31 cellular contexts compared by ENCODE assay signal in the genomic region with DNA sequence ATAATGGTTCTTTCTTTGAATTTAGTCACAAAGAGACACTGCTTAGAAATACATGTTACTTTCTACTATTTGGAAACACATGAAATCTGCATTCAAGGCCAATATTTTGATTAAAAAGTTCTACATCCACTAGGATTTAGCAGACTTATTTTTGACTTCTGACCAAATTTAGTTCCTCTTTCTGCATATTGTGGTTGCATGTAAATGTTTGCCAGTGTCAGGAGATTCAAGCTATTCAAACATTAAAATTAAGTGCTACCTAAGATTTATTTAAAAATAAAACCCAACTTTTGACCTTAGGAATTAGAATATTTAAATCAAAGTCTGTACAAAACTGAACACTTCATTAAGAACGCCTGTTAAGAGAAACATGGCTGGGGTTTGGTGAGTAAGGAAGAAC.
"Had no signal": no experiment of that assay in that cellular context is flagged by ENCODE, and none has a peak within 500 bp of the region (broad histone marks: within the 10 kb centered on the region; RNA-seq: fewer than 3 reads in every experiment).

No MANE protein-coding gene starts in this region.

- H3K4me1 Mint-ChIP-seq: naive B cell; stimulated activated naive B cell treated with anti-CD40 and anti-IgM and Interleukin-4, amounts not matched to agents 10 μg/mL and 1 μg/mL and 100 μg/mL, for 72 hours had no signal

- H3K27me3 Mint-ChIP-seq: natural killer cell treated with Interleukin-12 subunit alpha and Interleukin-12 subunit beta and Interleukin-15 and Interleukin-18, amount 100 ng/mL, for 72 hours; progenitor cell of endocrine pancreas; stimulated activated naive B cell treated with anti-CD40 and anti-IgM and Interleukin-4, amounts not matched to agents 10 μg/mL and 1 μg/mL and 100 μg/mL, for 72 hours; stimulated activated naive CD8-positive, alpha-beta T cell treated with anti-CD3 and anti-CD28 coated beads, Interleukin-15, Interleukin-2, amounts not matched to agents 100 ng/mL and 50 ng/mL, for 24 hours had no signal

- H3K27ac ChIP-seq: coronary artery, esophagus squamous epithelium, heart right ventricle, lower lobe of right lung, neutrophil, parathyroid adenoma, right lobe of liver, transverse colon, upper lobe of right lung, uterus had no signal

- H3K4me3 ChIP-seq: coronary artery, esophagus squamous epithelium, heart right ventricle, lower lobe of right lung, mucosa of descending colon, right lobe of liver, transverse colon, upper lobe of right lung, uterus had no signal

- H3K4me3 Mint-ChIP-seq: mesothelial cell of epicardium; naive B cell; natural killer cell treated with Interleukin-12 subunit alpha and Interleukin-12 subunit beta and Interleukin-15 and Interleukin-18, amount 100 ng/mL, for 72 hours; neural crest cell; stimulated activated naive B cell treated with anti-CD40 and anti-IgM and Interleukin-4, amounts not matched to agents 10 μg/mL and 1 μg/mL and 100 μg/mL, for 72 hours; stimulated activated naive CD8-positive, alpha-beta T cell treated with anti-CD3 and anti-CD28 coated beads, Interleukin-15, Interleukin-2, amounts not matched to agents 100 ng/mL and 50 ng/mL, for 24 hours had no signal

- H3K9ac ChIP-seq: parathyroid adenoma had no signal

- H3K36me3 Mint-ChIP-seq: mesothelial cell of epicardium; naive B cell; natural killer cell treated with Interleukin-12 subunit alpha and Interleukin-12 subunit beta and Interleukin-15 and Interleukin-18, amount 100 ng/mL, for 72 hours; stimulated activated naive B cell treated with anti-CD40 and anti-IgM and Interleukin-4, amounts not matched to agents 10 μg/mL and 1 μg/mL and 100 μg/mL, for 72 hours had no signal

- H3K4me1 ChIP-seq: esophagus squamous epithelium, heart right ventricle, lower lobe of right lung, parathyroid adenoma, right lobe of liver, transverse colon, upper lobe of right lung, uterus had no signal

- H3K79me2 ChIP-seq: parathyroid adenoma had no signal

- ATAC-seq: heart right ventricle; left colon; left ventricle myocardium superior; lower lobe of right lung; mucosa of descending colon; natural killer cell treated with Interleukin-12 subunit alpha and Interleukin-12 subunit beta and Interleukin-15 and Interleukin-18, amount 100 ng/mL, for 72 hours; right lobe of liver; stimulated activated naive B cell treated with anti-CD40 and anti-IgM and Interleukin-4, amounts not matched to agents 10 μg/mL and 1 μg/mL and 100 μg/mL, for 72 hours; upper lobe of right lung had no signal

- H3K27me3 ChIP-seq: esophagus squamous epithelium, heart right ventricle, neutrophil, right lobe of liver, transverse colon, upper lobe of right lung, uterus had no signal

- DNase-seq: dermis blood vessel endothelial cell; effector memory CD4-positive, alpha-beta T cell; erythroblast; esophagus squamous epithelium; foreskin melanocyte; glutamatergic neuron; heart right ventricle; hippocampal formation; islet precursor cell; kidney glomerular epithelial cell; left colon; left ventricle myocardium superior; lower lobe of right lung; mucosa of descending colon; naive B cell; right lobe of liver; small intestine; stimulated activated CD4-positive, alpha-beta T cell treated with anti-CD3 and anti-CD28 coated beads, Interleukin-15, amount 100 ng/mL, for 24 hours; stimulated activated CD4-positive, alpha-beta T cell treated with anti-CD3 and anti-CD28 coated beads, Interleukin-2, amount 100 ng/mL, for 48 hours; stimulated activated naive B cell treated with anti-CD40 and anti-IgM and Interleukin-4, amounts not matched to agents 10 μg/mL and 1 μg/mL and 100 μg/mL, for 72 hours; transverse colon; upper lobe of right lung; uterus had no signal

- H2AFZ ChIP-seq: parathyroid adenoma had no signal

- H3K9me3 ChIP-seq: esophagus squamous epithelium, heart right ventricle, lower lobe of right lung, mucosa of descending colon, neutrophil, right lobe of liver, transverse colon, upper lobe of right lung, uterus had no signal

- H3K9me3 Mint-ChIP-seq: mesothelial cell of epicardium; naive B cell; neural crest cell; stimulated activated naive B cell treated with anti-CD40 and anti-IgM and Interleukin-4, amounts not matched to agents 10 μg/mL and 1 μg/mL and 100 μg/mL, for 72 hours; stimulated activated naive CD8-positive, alpha-beta T cell treated with anti-CD3 and anti-CD28 coated beads, Interleukin-15, Interleukin-2, amounts not matched to agents 100 ng/mL and 50 ng/mL, for 24 hours had no signal

- H3K36me3 ChIP-seq: esophagus squamous epithelium, heart right ventricle, lower lobe of right lung, neutrophil, right lobe of liver, transverse colon, upper lobe of right lung, uterus had no signal

- H3K27ac Mint-ChIP-seq: mesothelial cell of epicardium; naive B cell; natural killer cell treated with Interleukin-12 subunit alpha and Interleukin-12 subunit beta and Interleukin-15 and Interleukin-18, amount 100 ng/mL, for 72 hours; progenitor cell of endocrine pancreas; stimulated activated naive B cell treated with anti-CD40 and anti-IgM and Interleukin-4, amounts not matched to agents 10 μg/mL and 1 μg/mL and 100 μg/mL, for 72 hours; stimulated activated naive CD8-positive, alpha-beta T cell treated with anti-CD3 and anti-CD28 coated beads, Interleukin-15, Interleukin-2, amounts not matched to agents 100 ng/mL and 50 ng/mL, for 24 hours had no signal
